Comparison of ENCODE assay signal across 16 cellular contexts in the genomic region with DNA sequence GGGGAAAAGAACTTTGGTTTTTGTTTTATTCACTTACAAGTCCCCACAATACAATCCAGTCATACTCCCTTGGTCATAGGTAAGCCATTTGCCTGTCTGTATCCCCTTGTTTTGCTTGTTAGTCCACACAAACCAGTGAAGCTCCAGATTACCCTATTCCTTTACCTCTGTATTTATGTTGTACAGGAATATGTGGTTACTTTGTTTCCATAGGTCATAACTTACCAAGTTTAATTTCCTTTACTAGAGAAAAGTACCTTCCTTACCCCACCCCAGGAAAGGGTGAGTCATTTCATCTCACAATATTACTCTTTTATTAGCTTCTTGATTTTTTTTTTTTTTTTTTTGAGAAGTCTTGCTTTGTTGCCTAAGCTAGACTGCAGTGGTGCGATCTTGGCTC. TPM values are rescaled to one million over a fixed set of nuclear protein-coding genes. Genes with fewer than 3 reads are reported as not detected.
DNase-seq lines count a peak whose midpoint lies in the region; ATAC-seq and TF ChIP-seq lines count a peak whose summit lies in the region.
"Had no signal": no experiment of that assay in that cellular context is flagged by ENCODE, and none has a peak within 500 bp of the region (broad histone marks: within the 10 kb centered on the region; RNA-seq: fewer than 3 reads in every experiment).

No MANE protein-coding gene starts in this region.

- intact Hi-C loops in mammary epithelial cell (cut with micrococcal nuclease) (no loop called here), mucosa of descending colon (cut with DNase I, micrococcal nuclease) (no loop called here)

- H2AFZ ChIP-seq in mammary epithelial cell (ENCODE audit: low read depth, low read length) = no peak overlapping the region

- no peak for DNase-seq in activated CD4-positive, CD25-positive, alpha-beta regulatory T cell treated with anti-CD3 and anti-CD28 coated beads, Interleukin-2, amount 50 U/mL, for 72 hours
- DNase-seq in mammary epithelial cell = peak; percentile 84
- no peak for DNase-seq in mucosa of descending colon
- no peak for DNase-seq in NCI-H345 (lab: John Stamatoyannopoulos, UW)
- no peak for DNase-seq in tibial nerve (ENCODE audit: low spot score in 2 of 2)
- no peak for DNase-seq in anterior cingulate cortex (lab: John Stamatoyannopoulos, UW)
- DNase-seq: CD8-positive, alpha-beta T cell; dorsolateral prefrontal cortex; KG1; lower lobe of right lung; NCI-H1436; retina; thyroid gland had no signal

- H3K9me3 ChIP-seq in mammary epithelial cell (replicated peaks; ENCODE audit: insufficient read depth, low read length) (no peaks in the 10 kb centered on the region), mucosa of descending colon (no peaks in the 10 kb centered on the region), tibial nerve (no peaks in the 10 kb centered on the region)
- H3K9me3 ChIP-seq: lower lobe of right lung, thyroid gland had no signal

- BruUV-seq in mammary epithelial cell (replicated peaks; lab: Mats Ljungman, UMichigan) = no TSS peak

- H3K9ac ChIP-seq in mammary epithelial cell (ENCODE audit: insufficient read depth, low read length) = no peak overlapping the region

- no peak for TF ChIP-seq POLR2A in tibial nerve (IDR thresholded peaks at IDR 0.05)

- H3K27me3 ChIP-seq in mammary epithelial cell (ENCODE audit: insufficient read depth, low read length) = no peaks in the 10 kb centered on the region
- H3K27me3 ChIP-seq in tibial nerve = no peaks in the 10 kb centered on the region
- H3K27me3 ChIP-seq: dorsolateral prefrontal cortex, thyroid gland had no signal

- H3K27ac ChIP-seq in mammary epithelial cell (ENCODE audit: insufficient read depth, low read depth, low read length) (peak overlapping the region; percentile 36), tibial nerve (no peak overlapping the region)
- H3K27ac ChIP-seq: dorsolateral prefrontal cortex, lower lobe of right lung, SK-N-MC, thyroid gland had no signal

- ATAC-seq in activated CD4-positive, CD25-positive, alpha-beta regulatory T cell treated with anti-CD3 and anti-CD28 coated beads, Interleukin-2, amount 50 U/mL, for 24 hours = peak; percentile 67 to 72
- ATAC-seq in HG02870 (IDR thresholded peaks at IDR 0.05; ENCODE audit: unreplicated experiment) (peak; percentile 51), mucosa of descending colon (peak; percentile 29)
- ATAC-seq: CD8-positive, alpha-beta T cell; lower lobe of right lung had no signal

- TF ChIP-seq CTCF in mammary epithelial cell (conservative IDR thresholded peaks at IDR 0.05 in 1 of 2, IDR thresholded peaks at IDR 0.05 in 1 of 2; ENCODE audit: extremely low read depth in 1 of 2, insufficient read depth in 1 of 2, low read depth in 1 of 2, low read length in 2 of 2) = no peak
- TF ChIP-seq CTCF in mucosa of descending colon (IDR thresholded peaks at IDR 0.05) = no peak
- TF ChIP-seq CTCF in tibial nerve (IDR thresholded peaks at IDR 0.05) = no peak

- dilution Hi-C loops in mammary epithelial cell (cut with HindIII; ENCODE audit: low sequenced_read_pairs) = no loop called here

- in situ Hi-C loops in mammary epithelial cell (cut with MboI; ENCODE audit: low sequenced_read_pairs in 2 of 2) = no loop called here

- H3K79me2 ChIP-seq in mammary epithelial cell (ENCODE audit: insufficient read depth, low read length) = peaks cover 37% of the 10 kb centered on the region

- H3K4me2 ChIP-seq in mammary epithelial cell (ENCODE audit: insufficient read depth, low read depth, low read length) = peak overlapping the region; percentile 47

- H3K4me1 ChIP-seq in mammary epithelial cell (ENCODE audit: insufficient read depth, low read length) (peaks cover 36% of the 10 kb centered on the region), mucosa of descending colon (ENCODE audit: low read depth) (no peaks in the 10 kb centered on the region), tibial nerve (peaks cover 0 to 4% (median 0%) of the 10 kb centered on the region in 4 donors)
- H3K4me1 ChIP-seq: lower lobe of right lung, thyroid gland had no signal

- no peaks in the 10 kb centered on the region for H4K20me1 ChIP-seq in mammary epithelial cell (ENCODE audit: insufficient read depth, low read length)

- no peak overlapping the region for H3K4me3 ChIP-seq in mammary epithelial cell (replicated peaks in 1 of 3; ENCODE audit: insufficient read depth in 1 of 3, low read depth in 2 of 3, low read length in 3 of 3)
- H3K4me3 ChIP-seq in mucosa of descending colon = no peak overlapping the region
- H3K4me3 ChIP-seq in tibial nerve = no peak overlapping the region
- H3K4me3 ChIP-seq: dorsolateral prefrontal cortex, lower lobe of right lung, SK-N-MC, thyroid gland had no signal

- no peak for TF ChIP-seq EP300 in tibial nerve (IDR thresholded peaks at IDR 0.05)

- H3K36me3 ChIP-seq in mammary epithelial cell (ENCODE audit: insufficient read depth, low read length) = peaks cover 9% of the 10 kb centered on the region
- no peaks in the 10 kb centered on the region for H3K36me3 ChIP-seq in mucosa of descending colon (ENCODE audit: low read depth)
- H3K36me3 ChIP-seq in tibial nerve = peaks cover 0 to 47% (median 4%) of the 10 kb centered on the region in 3 donors

- CTCF ChIA-PET in mammary epithelial cell (lab: Charles Lee; ENCODE audit: low non-redundant PET) = no interaction called here

- WGBS in mammary epithelial cell (ENCODE audit: low coverage, missing lambda C conversion rate) = no CpG with 5 or more reads among the region's 1 CpG
- 74 to 88% methylated on average over 1 of the region's 1 CpG for WGBS in tibial nerve, 2 donors

RNA-seq across cellular contexts. Expression of a gene that starts 44.7 kb away (rescaled TPM):
- 10 to 100 TPM; 61.8 to 84.2 TPM for total RNA-seq in mammary epithelial cell
- 18.6 TPM for polyA plus RNA-seq in mammary epithelial cell
- polyA minus RNA-seq in mammary epithelial cell = 46.5 TPM
- total RNA-seq in mucosa of descending colon = 100 to 1,000 TPM in 2 of 3 donors, 10 to 100 TPM in 1; 91.1 to 112 (median 102) TPM
- 100 to 1,000 TPM in 3 of 4 donors, 10 to 100 TPM in 1; 66.8 to 104 (median 103) TPM for total RNA-seq in tibial nerve
